ENCODE assay signal across 24 cellular contexts in the genomic region with DNA sequence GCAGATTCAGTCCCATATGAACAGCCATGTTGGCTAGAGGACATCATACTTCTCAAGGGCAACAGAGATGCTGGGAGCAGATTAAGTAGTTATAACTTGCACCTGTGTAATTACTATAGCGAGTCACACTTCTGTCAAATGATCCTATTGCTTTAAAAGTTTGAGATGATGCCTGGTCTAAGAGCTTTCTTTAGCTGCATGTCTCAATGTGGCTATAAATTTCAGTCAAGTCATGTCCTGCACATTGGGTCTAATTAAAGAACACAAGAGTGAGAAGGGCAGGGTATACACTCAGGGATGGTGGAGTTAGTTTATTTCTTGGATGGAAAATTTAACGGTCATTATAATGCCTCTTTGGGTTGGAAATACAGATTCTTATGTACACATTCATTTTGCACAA.
"Had no signal": no experiment of that assay in that cellular context is flagged by ENCODE, and none has a peak within 500 bp of the region (broad histone marks: within the 10 kb centered on the region; RNA-seq: fewer than 3 reads in every experiment).

No MANE protein-coding gene starts in this region.

- H3K27me3 ChIP-seq: brain microvascular endothelial cell, SJCRH30 had no signal

- H3K4me3 ChIP-seq: PC-9, SJCRH30, SK-N-MC had no signal

- ATAC-seq: activated CD8-positive, alpha-beta T cell treated with anti-CD3 and anti-CD28 coated beads, Interleukin-2, amount 10 ng/mL, durations not matched to agents 7 days and 5 days; activated naive CD8-positive, alpha-beta T cell treated with anti-CD3 and anti-CD28 coated beads, Interleukin-2, amount 50 U/mL, for 24 hours had no signal

- H3K9me3 ChIP-seq: SJCRH30 had no signal

- H2AFZ ChIP-seq: PC-9 had no signal

- H3K27ac ChIP-seq: brain microvascular endothelial cell, PC-9, SJCRH30, SK-N-MC had no signal

- DNase-seq: activated CD4-positive, alpha-beta T cell treated with anti-CD3 and anti-CD28 coated beads, Interleukin-2, amount 10 ng/mL, durations not matched to agents 7 days and 5 days; activated CD4-positive, alpha-beta T cell treated with anti-CD3 and anti-CD28 coated beads, Interleukin-2, amount 50 U/mL, for 48 hours; activated CD8-positive, alpha-beta T cell treated with anti-CD3 and anti-CD28 coated beads, Interleukin-2, amount 10 ng/mL, durations not matched to agents 7 days and 5 days; activated naive CD4-positive, alpha-beta T cell treated with anti-CD3 and anti-CD28 coated beads, Interleukin-2, amount 10 ng/mL, durations not matched to agents 7 days and 5 days; activated naive CD8-positive, alpha-beta T cell treated with anti-CD3 and anti-CD28 coated beads, Interleukin-2, amount 50 U/mL, for 24 hours; activated T-cell treated with anti-CD3 and anti-CD28 coated beads, Interleukin-2, amount 50 U/mL, for 24 hours; aorta; brain microvascular endothelial cell; central memory CD4-positive, alpha-beta T cell; Karpas-422; KBM-7; NCI-H1105; NCI-H1417 treated with DMSO at 0.1 percent for 48 hours; NCI-H187 treated with DMSO at 0.1 percent for 48 hours; NCI-H2081; NCI-H226; NCI-H446 treated with DMSO at 0.1 percent for 48 hours; NCI-H524; NCI-H748 treated with DMSO at 0.1 percent for 48 hours; PC-9; SHP77; SJCRH30; T1000 had no signal

- H3K4me2 ChIP-seq: PC-9 had no signal

- H3K36me3 ChIP-seq: brain microvascular endothelial cell, SJCRH30 had no signal
